ENCODE assay signal across 1 cellular context in the genomic region with DNA sequence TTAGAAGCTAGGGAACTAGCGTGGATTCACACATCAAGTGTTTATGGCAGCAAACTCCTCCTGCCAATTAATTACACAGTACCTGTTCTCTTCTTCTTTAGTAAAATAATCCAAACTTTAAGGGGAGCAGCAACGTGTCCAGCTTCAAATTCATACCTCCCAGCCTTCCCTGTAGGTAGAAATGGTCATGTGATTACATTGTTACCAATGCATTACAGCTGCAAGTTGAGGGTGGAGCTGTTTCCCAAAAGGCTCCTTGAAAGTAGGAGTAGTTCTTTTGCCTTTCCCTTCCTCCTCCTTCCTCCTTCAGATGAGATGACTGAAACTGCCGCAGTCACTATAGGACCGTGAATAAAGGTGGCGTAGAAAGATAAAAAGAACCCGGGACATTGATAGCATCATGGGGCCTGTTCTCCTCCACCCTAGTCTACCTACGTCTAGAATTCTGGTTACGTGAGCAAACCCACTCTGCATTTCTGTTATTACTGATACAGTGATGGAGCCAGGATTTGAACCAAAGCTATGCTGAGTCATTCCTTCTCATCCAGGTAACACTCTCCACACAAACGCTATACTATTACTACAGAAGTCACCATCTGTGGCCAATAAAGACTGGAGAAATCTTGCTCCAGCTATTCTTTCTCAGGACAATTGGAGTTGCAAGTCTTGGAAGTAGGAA.
TF ChIP-seq lines count a peak whose summit lies in the region.

No MANE protein-coding gene starts in this region.

TF ChIP-seq in A549, 52 proteins besides CTCF, POLR2A, EP300 and RAD21 (continued from another document):
- peak; percentile 7 for TF ChIP-seq MAFK (IDR thresholded peaks at IDR 0.05; ENCODE audit: partially characterized antibody)
TF ChIP-seq in A549: peak in this region for 1.
